24 cellular contexts compared by ENCODE assay signal in the genomic region with DNA sequence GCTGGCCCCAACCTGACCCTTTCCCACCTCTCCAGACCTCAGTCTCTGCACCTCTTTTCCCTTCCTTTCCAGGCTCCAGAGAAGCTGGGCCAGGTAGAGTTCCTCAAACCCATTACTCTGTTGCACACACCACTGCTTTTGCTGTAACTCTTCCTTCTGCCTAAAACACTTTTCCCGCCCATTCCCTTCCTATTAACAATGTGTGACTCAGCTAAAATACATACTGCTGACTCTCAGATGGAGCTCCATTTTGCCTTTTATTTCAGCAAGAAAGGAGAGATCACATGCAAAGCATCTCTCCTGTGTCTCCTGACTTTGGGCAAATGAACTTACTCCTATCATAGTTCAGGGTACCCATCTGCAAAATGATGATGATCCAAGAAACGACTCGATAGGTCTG.
"Had no signal": no experiment of that assay in that cellular context is flagged by ENCODE, and none has a peak within 500 bp of the region (broad histone marks: within the 10 kb centered on the region; RNA-seq: fewer than 3 reads in every experiment).

No MANE protein-coding gene starts in this region.

- H3K9me3 ChIP-seq: left lung, lower lobe of right lung, ovary, right atrium auricular region, sigmoid colon, suprapubic skin, thoracic aorta, tibial artery, upper lobe of right lung had no signal

- H2AFZ ChIP-seq: hepatocyte had no signal

- H3K27ac ChIP-seq: hepatocyte, left lung, lower lobe of right lung, ovary, right atrium auricular region, sigmoid colon, spleen, suprapubic skin, thoracic aorta, tibial artery, upper lobe of right lung had no signal

- H3K36me3 ChIP-seq: left lung, lower lobe of right lung, ovary, right atrium auricular region, sigmoid colon, spleen, suprapubic skin, thoracic aorta, tibial artery, upper lobe of right lung had no signal

- H3K79me2 ChIP-seq: hepatocyte had no signal

- H3K27me3 ChIP-seq: left lung, ovary, right atrium auricular region, spleen, suprapubic skin, tibial artery, upper lobe of right lung had no signal

- FAIRE-seq: keratinocyte, small intestine, urothelium cell line had no signal

- H3K4me3 ChIP-seq: hepatocyte, left lung, lower lobe of right lung, mucosa of descending colon, ovary, right atrium auricular region, sigmoid colon, spleen, suprapubic skin, thoracic aorta, tibial artery, upper lobe of right lung had no signal

- H3K4me2 ChIP-seq: hepatocyte had no signal

- DNase-seq: kidney glomerular epithelial cell; left cardiac atrium; left lung; lower lobe of right lung; midbrain; mucosa of descending colon; naive thymus-derived CD4-positive, alpha-beta T cell; ovary; sigmoid colon; small intestine; spleen; stimulated activated CD4-positive, alpha-beta T cell treated with anti-CD3 and anti-CD28 coated beads, Interleukin-4, amount 100 ng/mL, for 24 hours; stimulated activated naive CD4-positive, alpha-beta T cell; tibial artery; trophoblast cell; upper lobe of right lung had no signal

- H3K4me1 ChIP-seq: left lung, lower lobe of right lung, right atrium auricular region, sigmoid colon, spleen, suprapubic skin, tibial artery, upper lobe of right lung had no signal

- ATAC-seq: left cardiac atrium; left lung; lower lobe of right lung; mucosa of descending colon; naive thymus-derived CD4-positive, alpha-beta T cell; natural killer cell treated with Interleukin-12 subunit alpha and Interleukin-12 subunit beta and Interleukin-15 and Interleukin-18, amount 100 ng/mL, for 72 hours; stimulated activated effector memory CD8-positive, alpha-beta T cell treated with anti-CD3 and anti-CD28 coated beads, Interleukin-12 subunit alpha, Interleukin-12 subunit beta, amount 100 ng/mL, for 72 hours; upper lobe of right lung had no signal
